ENCODE assay signal across 8 cellular contexts in the genomic region with DNA sequence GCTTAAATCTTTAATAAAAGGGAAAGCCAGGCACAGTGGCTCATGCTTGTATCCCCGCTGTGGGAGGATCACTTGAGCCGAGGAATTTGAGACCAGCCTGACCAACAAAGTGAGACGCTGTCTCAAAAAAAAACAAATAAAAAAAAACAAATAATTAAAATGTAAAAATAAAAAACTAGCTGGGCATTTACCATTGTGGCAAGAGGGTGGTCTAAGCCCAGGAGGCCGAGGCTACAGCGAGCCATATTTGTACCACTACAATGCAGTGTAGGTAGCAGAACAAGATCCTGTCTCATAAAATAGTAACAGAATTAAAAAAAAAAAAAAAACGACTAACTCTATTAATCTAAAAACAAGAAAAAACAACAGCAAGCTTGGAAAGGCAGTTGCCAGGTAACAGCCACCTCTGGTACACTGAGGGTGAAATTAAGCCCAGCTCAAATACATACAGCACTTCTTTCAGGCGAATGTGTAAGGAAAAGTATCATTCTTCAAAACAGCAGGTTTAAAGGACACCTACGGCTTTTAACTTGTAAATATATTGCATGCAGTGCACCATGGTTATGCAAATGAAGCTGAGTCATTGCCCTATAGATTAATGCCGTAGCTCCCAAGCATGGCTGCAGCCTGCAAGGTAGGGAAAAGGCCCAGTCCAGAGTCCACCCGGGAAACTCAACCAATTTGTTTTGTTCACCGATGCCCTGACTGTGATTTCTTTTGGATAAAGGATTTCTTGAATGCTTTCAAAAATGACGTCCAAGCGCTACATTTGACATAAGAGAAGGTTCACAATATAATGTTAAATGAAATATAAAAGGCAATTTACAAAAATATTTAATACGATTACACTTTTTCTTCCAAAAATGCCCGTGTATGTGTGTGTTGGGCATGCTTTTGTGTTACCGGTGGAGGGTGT. TPM values are rescaled to one million over a fixed set of nuclear protein-coding genes. Genes with fewer than 3 reads are reported as not detected.
DNase-seq lines count a peak whose midpoint lies in the region; ATAC-seq and TF ChIP-seq lines count a peak whose summit lies in the region.

No MANE protein-coding gene starts in this region.

- peak overlapping the region; percentile 24 for H3K4me3 Mint-ChIP-seq in WTC11

- H3K27ac Mint-ChIP-seq in WTC11 = peak overlapping the region; percentile 98

- no peak overlapping the region for H3K4me3 ChIP-seq in aorta (ENCODE audit: low read length in 2 of 2)

- H3K27me3 Mint-ChIP-seq in WTC11 (ENCODE audit: low read depth) = no peaks in the 10 kb centered on the region

- peaks cover 21% of the 10 kb centered on the region for H3K4me1 Mint-ChIP-seq in WTC11

- H3K36me3 Mint-ChIP-seq in WTC11 = peaks cover 8% of the 10 kb centered on the region

- no peaks in the 10 kb centered on the region for H3K36me3 ChIP-seq in aorta (ENCODE audit: control insufficient read depth in 1 of 2, insufficient read depth in 2 of 2, low read length in 1 of 2)

- POLR2A ChIA-PET in WTC11 (lab: Charles Lee) = interaction anchor here (1.0 kb wide), 1 partner anchor 52 kb away, joined by 3 read pairs; the partner anchor contains the start of gene SYAP1

- 48 to 56% methylated on average over 16 of the region's 16 CpGs for WGBS in aorta, 2 donors

- H3K27ac ChIP-seq in aorta (ENCODE audit: low read depth in 1 of 2, low read length in 2 of 2) = no peak overlapping the region

- H3K9me3 Mint-ChIP-seq in WTC11 = peaks cover 5% of the 10 kb centered on the region

- intact Hi-C loops in aorta (cut with DNase I) = no loop called here

- CTCF ChIA-PET in WTC11 (lab: Charles Lee) = interaction anchor here (1.0 kb wide), 1 partner anchor 121 kb away, joined by 3 read pairs; no protein-coding TSS in a partner anchor

- H3K9me3 ChIP-seq in aorta (ENCODE audit: control insufficient read depth, low read length) = no peaks in the 10 kb centered on the region

- TF ChIP-seq CTCF in WTC11 (IDR thresholded peaks at IDR 0.05) (no peak), GM20000 (IDR thresholded peaks at IDR 0.05; ENCODE audit: extremely low read depth, missing control alignments) (no peak)

- ATAC-seq in WTC11 = peak; percentile 87
- no peak for ATAC-seq in aorta (ENCODE audit: low FRiP score)

- no peaks in the 10 kb centered on the region for H3K4me1 ChIP-seq in aorta (ENCODE audit: control insufficient read depth in 1 of 2, insufficient read depth in 2 of 2, low read length in 2 of 2)

- no peaks in the 10 kb centered on the region for H3K27me3 ChIP-seq in aorta (ENCODE audit: control insufficient read depth in 1 of 2, insufficient read depth in 2 of 2, low read length in 1 of 2)

- DNase-seq in DMS53 treated with DMSO at 0.1 percent for 48 hours (lab: John Stamatoyannopoulos, UW; ENCODE audit: unreplicated experiment) (peak; percentile 78), LHCN-M2 (ENCODE audit: low read depth) (peak; percentile 30), WTC11 (ENCODE audit: low spot score) (peak; percentile 24), left kidney (ENCODE audit: low read depth, low spot score) (peak; percentile 69), nucleus accumbens (lab: John Stamatoyannopoulos, UW) (no peak), aorta (no peak), GM20000 (ENCODE audit: low spot score) (no peak)
- no peak for DNase-seq in activated CD4-positive, alpha-beta T cell treated with anti-CD3 and anti-CD28 coated beads, Interleukin-2, amount 50 U/mL, for 4 hours

TF ChIP-seq in WTC11, 78 proteins besides CTCF, POLR2A, EP300 and RAD21:
- TF ChIP-seq TEAD1 (CRISPR knock-in tag; IDR thresholded peaks at IDR 0.05) = no peak; the same call in 1 of the 2 replicates
- peak; percentile 71; the same call in 1 of the 2 replicates for TF ChIP-seq NFE2L1 (CRISPR knock-in tag; IDR thresholded peaks at IDR 0.05)
- TF ChIP-seq, protein P1, sequence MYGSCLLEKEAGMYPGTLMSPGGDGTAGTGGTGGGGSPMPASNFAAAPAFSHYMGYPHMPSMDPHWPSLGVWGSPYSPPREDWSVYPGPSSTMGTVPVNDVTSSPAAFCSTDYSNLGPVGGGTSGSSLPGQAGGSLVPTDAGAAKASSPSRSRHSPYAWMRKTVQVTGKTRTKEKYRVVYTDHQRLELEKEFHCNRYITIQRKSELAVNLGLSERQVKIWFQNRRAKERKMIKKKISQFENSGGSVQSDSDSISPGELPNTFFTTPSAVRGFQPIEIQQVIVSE (CRISPR knock-in tag; IDR thresholded peaks at IDR 0.05; ENCODE audit: borderline replicate concordance) = peak; percentile 78; the same call in 1 of the 2 replicates

RNA-seq across cellular contexts. Expression of gene TXLNG, which starts 14.5 kb away (rescaled TPM):
- 8.2 and 8.5 TPM in 2 replicates for total RNA-seq in LHCN-M2 (2014; rRNA removed)
- polyA plus RNA-seq in LHCN-M2 (2012) = 2.2 TPM
- 30.0 to 31.6 TPM (median 31.1 TPM) in 3 replicates for total RNA-seq in WTC11 (2021)
- total RNA-seq in aorta = 10 to 100 TPM in 1 of 2 donors, 1 to 10 TPM in 1; 9.4 to 11.8 TPM
- polyA plus RNA-seq in aorta = 10 to 100 TPM in 1 of 2 donors, 1 to 10 TPM in 1; 3.6 to 11.2 TPM

RNA-seq across cellular contexts. Expression of gene SYAP1, which starts 52.3 kb away (rescaled TPM):
- 23.9 and 26.2 TPM in 2 replicates for total RNA-seq in LHCN-M2 (2014; rRNA removed)
- 11.1 TPM for polyA plus RNA-seq in LHCN-M2 (2012)
- 18.5 to 19.8 TPM (median 19.1 TPM) in 3 replicates for total RNA-seq in WTC11 (2021)
- 10 to 100 TPM; 28.3 to 36.3 TPM for total RNA-seq in aorta
- polyA plus RNA-seq in aorta = 10 to 100 TPM; 13.2 to 13.5 TPM

RNA-seq across cellular contexts. Expression of gene CTPS2, which starts 59.3 kb away (rescaled TPM):
- total RNA-seq in LHCN-M2 (2014; rRNA removed) = 9.2 and 10.8 TPM in 2 replicates
- polyA plus RNA-seq in LHCN-M2 (2012) = 4.9 TPM
- 23.2 to 27.6 TPM (median 27.4 TPM) in 3 replicates for total RNA-seq in WTC11 (2021)
- 10 to 100 TPM; 11.8 to 17.6 TPM for total RNA-seq in aorta
- polyA plus RNA-seq in aorta = 10 to 100 TPM in 1 of 2 donors, 1 to 10 TPM in 1; 5.1 to 12.4 TPM

Comparison
In these comparisons a context has a peak if more than half of its experiments do, and no peak if none do; other contexts are left out.
1. DNase-seq: peak in DMS53 treated with DMSO at 0.1 percent for 48 hours (single experiment), LHCN-M2 (single experiment), WTC11 (single experiment) and left kidney (single experiment); none in activated CD4-positive, alpha-beta T cell treated with anti-CD3 and anti-CD28 coated beads, Interleukin-2, amount 50 U/mL, for 4 hours (0 of 2), nucleus accumbens (0 of 56), aorta (0 of 2) and GM20000 (single experiment).